Comparison of ENCODE assay signal across 8 cellular contexts in the genomic region with DNA sequence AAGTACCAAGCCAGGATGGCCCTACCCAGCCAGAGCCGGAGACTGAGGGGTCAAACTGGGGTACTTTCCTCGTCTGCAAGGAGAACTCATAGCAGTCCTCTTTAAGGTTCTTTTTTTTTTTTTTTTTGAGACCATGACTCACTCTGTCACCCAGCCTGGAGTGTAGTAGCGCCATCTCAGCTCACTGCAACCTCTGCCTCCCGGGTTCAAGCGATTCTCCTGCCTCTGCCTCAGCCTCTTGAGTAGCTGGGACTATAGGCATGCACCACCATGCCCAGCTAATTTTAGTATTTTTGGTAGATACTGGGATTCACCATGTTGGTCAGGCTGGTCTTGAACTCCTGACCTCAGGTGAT. TPM values are rescaled to one million over a fixed set of nuclear protein-coding genes. Genes with fewer than 3 reads are reported as not detected.
DNase-seq lines count a peak whose midpoint lies in the region; ATAC-seq, FAIRE-seq and TF ChIP-seq lines count a peak whose summit lies in the region.
"Not testable (repeated sequence)": the region's sequence is repeated elsewhere in the genome, so short reads cannot be mapped to it uniquely, and the experiment has no call there.

No MANE protein-coding gene starts in this region.

- H3K4me1 Mint-ChIP-seq in CD8-positive, alpha-beta T cell (ENCODE audit: low read depth) = peaks cover 26% of the 10 kb centered on the region
- peaks cover 29% of the 10 kb centered on the region for H3K4me1 Mint-ChIP-seq in activated T-cell treated with anti-CD3 and anti-CD28 coated beads, Interleukin-2, amount 50 U/mL, for 72 hours (ENCODE audit: low read depth)

- H3K27ac Mint-ChIP-seq in CD8-positive, alpha-beta T cell = not testable (repeated sequence)
- peak overlapping the region; percentile 79 for H3K27ac Mint-ChIP-seq in activated T-cell treated with anti-CD3 and anti-CD28 coated beads, Interleukin-2, amount 50 U/mL, for 72 hours

- not testable (repeated sequence) for DNase-seq in CD8-positive, alpha-beta T cell; SK-N-MC (ENCODE audit: low read depth, low spot score); activated T-cell treated with anti-CD3 and anti-CD28 coated beads, Interleukin-2, amount 50 U/mL, for 72 hours; colonic mucosa; HepG2 (ENCODE audit: low spot score); osteoblast (ENCODE audit: insufficient read length, low spot score, missing footprints); upper lobe of left lung

- peak overlapping the region; percentile 72 for H2AFZ ChIP-seq in KMS-11 (ENCODE audit: low read depth)
- not testable (repeated sequence) for H2AFZ ChIP-seq in HepG2 (ENCODE audit: low read length)
- H2AFZ ChIP-seq in osteoblast (ENCODE audit: low read length) = peak overlapping the region; percentile 99

- POLR2A ChIA-PET in CD8-positive, alpha-beta T cell (lab: Charles Lee) = not testable (repeated sequence)
- POLR2A ChIA-PET in HepG2 (lab: Yijun Ruan, JAX) = interaction anchor here (2.2 to 2.7 kb wide), 2 partner anchors 13 to 60 kb away, joined by 23 to 102 read pairs; no protein-coding TSS in a partner anchor

- not testable (repeated sequence) for H3K9me3 Mint-ChIP-seq in CD8-positive, alpha-beta T cell; activated T-cell treated with anti-CD3 and anti-CD28 coated beads, Interleukin-2, amount 50 U/mL, for 72 hours

- TF ChIP-seq RAD21 in HepG2 (CRISPR knock-in tag; IDR thresholded peaks at IDR 0.05) = not testable (repeated sequence)

- not testable (repeated sequence) for FAIRE-seq in HepG2 (lab: Jason Lieb, UNC)

- TF ChIP-seq EP300 in HepG2 (IDR thresholded peaks at IDR 0.05; ENCODE audit: low read depth in 2 of 2, low read length in 2 of 2); HepG2 (CRISPR knock-in tag; IDR thresholded peaks at IDR 0.05; ENCODE audit: borderline replicate concordance); upper lobe of left lung (IDR thresholded peaks at IDR 0.05): not testable (repeated sequence)

- WGBS in HepG2 (ENCODE audit: low lambda C conversion rate) = 90% methylated on average over 5 of the region's 5 CpGs
- 79 to 83% methylated on average over 5 of the region's 5 CpGs for WGBS in upper lobe of left lung, 2 donors

- not testable (repeated sequence) for H4K20me1 ChIP-seq in KMS-11 (ENCODE audit: insufficient read depth); HepG2 (ENCODE audit: insufficient read depth, low read length); osteoblast (ENCODE audit: insufficient read depth, low read length)

- H3K9ac ChIP-seq in KMS-11 (0 out of 2 replicates have a peak overlapping the region, but pooled peaks have one; percentile 40), SK-N-MC (ENCODE audit: insufficient read length) (peak overlapping the region; percentile 88), colonic mucosa (ENCODE audit: low read depth in 2 of 2, low read length in 2 of 2) (peak overlapping the region in 1 of 2 donors; percentile 95), HepG2 (ENCODE audit: insufficient read depth, low read depth, low read length) (peak overlapping the region; percentile 55; the same call in 1 of the 2 replicates)

- not testable (repeated sequence) for H3K36me3 Mint-ChIP-seq in CD8-positive, alpha-beta T cell; activated T-cell treated with anti-CD3 and anti-CD28 coated beads, Interleukin-2, amount 50 U/mL, for 72 hours (ENCODE audit: insufficient read depth in 2 of 2)

- not testable (repeated sequence) for H3K9me3 ChIP-seq in CD8-positive, alpha-beta T cell (ENCODE audit: low read length); SK-N-MC (ENCODE audit: low read depth, low read length); colonic mucosa; HepG2 (ENCODE audit: low read length); osteoblast (ENCODE audit: low read depth, low read length); upper lobe of left lung

- not testable (repeated sequence) for H3K4me3 ChIP-seq in CD8-positive, alpha-beta T cell (ENCODE audit: low read depth, low read length); KMS-11 (IDR thresholded peaks at IDR 0.05; ENCODE audit: insufficient read depth, low read depth, low read length); colonic mucosa; osteoblast (ENCODE audit: insufficient read depth, low read length); upper lobe of left lung
- H3K4me3 ChIP-seq in SK-N-MC (peak overlapping the region; percentile 95), HepG2 (replicated peaks in 1 of 3; ENCODE audit: insufficient read depth in 1 of 3, low read depth in 2 of 3, low read length in 3 of 3) (peak overlapping the region in 1 of 3 experiments; percentile 18; a peak in 1 of 6 replicates)

- not testable (repeated sequence) for H3K36me3 ChIP-seq in CD8-positive, alpha-beta T cell (ENCODE audit: insufficient read depth, low read length); KMS-11 (ENCODE audit: insufficient read depth); SK-N-MC (ENCODE audit: insufficient read depth, low read length); colonic mucosa; HepG2 (replicated peaks in 1 of 2; ENCODE audit: control insufficient read depth in 1 of 2, insufficient read depth in 2 of 2, low read length in 2 of 2); osteoblast (ENCODE audit: insufficient read depth, low read length); upper lobe of left lung

- CTCF ChIA-PET in CD8-positive, alpha-beta T cell (lab: Charles Lee) = interaction anchor here (3.3 kb wide), 1 partner anchor 88 kb away, joined by 12 read pairs; no protein-coding TSS in a partner anchor
- CTCF ChIA-PET in HepG2 (lab: Yijun Ruan, JAX; ENCODE audit: low intra/inter-chr PET ratio, low total read pairs) = not testable (repeated sequence)

- ATAC-seq in CD8-positive, alpha-beta T cell; activated T-cell treated with anti-CD3 and anti-CD28 coated beads, Interleukin-2, amount 50 U/mL, for 72 hours (replicated peaks in 1 of 2); HepG2; upper lobe of left lung (ENCODE audit: low FRiP score in 2 of 2): not testable (repeated sequence)

- intact Hi-C loops in CD8-positive, alpha-beta T cell (cut with DNase I, micrococcal nuclease) = loop anchor here (5.0 to 10.0 kb wide), 2 partner anchors 389 to 391 kb away; no protein-coding TSS in a partner anchor
- intact Hi-C loops in colonic mucosa (cut with DNase I) = loop anchor here (10.0 kb wide), 1 partner anchor 159 kb away; no protein-coding TSS in a partner anchor
- intact Hi-C loops in HepG2 (cut with micrococcal nuclease; ENCODE audit: unreplicated experiment) = not testable (repeated sequence)

- H3K4me3 Mint-ChIP-seq in CD8-positive, alpha-beta T cell = peak overlapping the region; percentile 85
- H3K4me3 Mint-ChIP-seq in activated T-cell treated with anti-CD3 and anti-CD28 coated beads, Interleukin-2, amount 50 U/mL, for 72 hours = peak overlapping the region; percentile 89 to 93

- in situ Hi-C loops in HepG2 (cut with HindIII; ENCODE audit: extremely low pct_ligation_motif_present, low pct_unique_long_range_greater_than_20kb) = not testable (repeated sequence)

- not testable (repeated sequence) for H3K79me2 ChIP-seq in KMS-11 (ENCODE audit: insufficient read depth, low read depth); HepG2 (ENCODE audit: insufficient read depth, low read length); osteoblast (ENCODE audit: insufficient read depth, low read length)

- peak overlapping the region; percentile 69 for H3K4me2 ChIP-seq in KMS-11
- peak overlapping the region; percentile 99 for H3K4me2 ChIP-seq in HepG2 (ENCODE audit: low read depth, low read length)
- H3K4me2 ChIP-seq in osteoblast (ENCODE audit: insufficient read depth, low read length) = peak overlapping the region; percentile 100

- TF ChIP-seq POLR2A in HepG2 (IDR thresholded peaks at IDR 0.05; ENCODE audit: insufficient read depth in 1 of 2, low read depth in 2 of 2, low read length in 2 of 2); upper lobe of left lung (IDR thresholded peaks at IDR 0.05): not testable (repeated sequence)

- not testable (repeated sequence) for H3K27me3 Mint-ChIP-seq in CD8-positive, alpha-beta T cell (ENCODE audit: low read depth); activated T-cell treated with anti-CD3 and anti-CD28 coated beads, Interleukin-2, amount 50 U/mL, for 72 hours (ENCODE audit: low read depth)

- H3K27me3 ChIP-seq in CD8-positive, alpha-beta T cell (ENCODE audit: insufficient read depth, low read length); KMS-11 (ENCODE audit: insufficient read depth, low read depth); colonic mucosa; HepG2 (ENCODE audit: control insufficient read depth in 1 of 2, insufficient read depth in 2 of 2, low read length in 2 of 2); osteoblast (ENCODE audit: insufficient read depth, low read length); upper lobe of left lung: not testable (repeated sequence)

- not testable (repeated sequence) for H3K27ac ChIP-seq in CD8-positive, alpha-beta T cell (ENCODE audit: low read depth, low read length); KMS-11; HepG2 (ENCODE audit: extremely low read length, insufficient read depth, low read length); osteoblast (ENCODE audit: low read depth, low read length)
- H3K27ac ChIP-seq in SK-N-MC (peak overlapping the region; percentile 100), colonic mucosa (peak overlapping the region; percentile 85), upper lobe of left lung (peak overlapping the region; percentile 58 to 92 (median 82))

- not testable (repeated sequence) for BruUV-seq in HepG2 (replicated peaks; lab: Mats Ljungman, UMichigan)

- TF ChIP-seq CTCF in CD8-positive, alpha-beta T cell (IDR thresholded peaks at IDR 0.05); KMS-11 (conservative IDR thresholded peaks at IDR 0.05; ENCODE audit: low read depth, low read length); colonic mucosa (IDR thresholded peaks at IDR 0.05); HepG2 (CRISPR knock-in tag; IDR thresholded peaks at IDR 0.05); osteoblast (IDR thresholded peaks at IDR 0.05; ENCODE audit: extremely low read depth, low read depth, low read length); upper lobe of left lung (IDR thresholded peaks at IDR 0.05): not testable (repeated sequence)

- H3K4me1 ChIP-seq in CD8-positive, alpha-beta T cell (ENCODE audit: insufficient read depth, low read length) = peaks cover 20% of the 10 kb centered on the region
- not testable (repeated sequence) for H3K4me1 ChIP-seq in KMS-11 (ENCODE audit: low read depth, poor library complexity, severe bottlenecking)
- peaks cover 21% of the 10 kb centered on the region for H3K4me1 ChIP-seq in colonic mucosa
- peaks cover 50% of the 10 kb centered on the region for H3K4me1 ChIP-seq in HepG2 (ENCODE audit: insufficient read depth, low read length)
- peaks cover 10% of the 10 kb centered on the region for H3K4me1 ChIP-seq in osteoblast (ENCODE audit: insufficient read depth, low read length)
- peaks cover 17 to 34% (median 28%) of the 10 kb centered on the region in 4 donors for H3K4me1 ChIP-seq in upper lobe of left lung

RNA-seq across cellular contexts. Expression of a gene that starts 16.5 kb away (rescaled TPM):
- 1 to 10 TPM; 4.7 to 5.0 TPM for total RNA-seq in CD8-positive, alpha-beta T cell
- 1 to 10 TPM; 3.2 to 4.5 TPM for total RNA-seq in activated T-cell treated with anti-CD3 and anti-CD28 coated beads, Interleukin-2, amount 50 U/mL, for 72 hours
- 100 to 1,000 TPM; 107 to 115 TPM for total RNA-seq in colonic mucosa
- 5.7 and 10.0 TPM in 2 replicates for total RNA-seq in HepG2 (2016; rRNA removed; fragmentation: Illumina TruSeq; extraction: Trizol)
- 14.3 and 16.0 TPM in 2 replicates for total RNA-seq in HepG2 (2016; cell fraction: cytosol; rRNA removed; fragmentation: Illumina TruSeq; extraction: Trizol; ENCODE audit: low read depth)
- 5.0 and 10.4 TPM in 2 replicates for total RNA-seq in HepG2 (2016; cell fraction: insoluble cytoplasmic fraction; rRNA removed; fragmentation: Illumina TruSeq; extraction: Trizol)
- total RNA-seq in HepG2 (2016; cell fraction: membrane; rRNA removed; fragmentation: Illumina TruSeq; extraction: Trizol) = 17.4 and 22.1 TPM in 2 replicates
- total RNA-seq in HepG2 (2016; cell fraction: nucleus; rRNA removed; fragmentation: Illumina TruSeq; extraction: Trizol) = 10.0 and 10.9 TPM in 2 replicates
- 15.0 and 23.2 TPM in 2 replicates for polyA plus RNA-seq in HepG2 (2011; rRNA removed)
- polyA plus RNA-seq in HepG2 (2011; cell fraction: cytosol; rRNA removed) = 15.5 and 27.2 TPM in 2 replicates
- polyA plus RNA-seq in HepG2 (2011; cell fraction: nucleus; rRNA removed) = 167 and 168 TPM in 2 replicates
- polyA plus RNA-seq in HepG2 (2012) = 10.5 and 17.4 TPM in 2 replicates
- 15.9 and 17.0 TPM in 2 replicates for polyA plus RNA-seq in HepG2 (2016; cell fraction: cytosol; fragmentation: Illumina TruSeq; extraction: Trizol; ENCODE audit: low read depth)
- polyA plus RNA-seq in HepG2 (2016; cell fraction: insoluble cytoplasmic fraction; fragmentation: Illumina TruSeq; extraction: Trizol; ENCODE audit: low read depth) = 5.9 and 6.8 TPM in 2 replicates
- polyA plus RNA-seq in HepG2 (2016; cell fraction: membrane; fragmentation: Illumina TruSeq; extraction: Trizol; ENCODE audit: low read depth) = 15.7 and 16.1 TPM in 2 replicates
- 29.1 and 29.7 TPM in 2 replicates for polyA plus RNA-seq in HepG2 (2016; cell fraction: nucleus; fragmentation: Illumina TruSeq; extraction: Trizol; ENCODE audit: insufficient read depth, low read depth)
- polyA minus RNA-seq in HepG2 (2011; rRNA and poly(A)+ RNA removed; ENCODE audit: low replicate concordance) = 16.4 and 20.4 TPM in 2 replicates
- 9.8 and 9.9 TPM in 2 replicates for polyA minus RNA-seq in HepG2 (2011; cell fraction: cytosol; rRNA and poly(A)+ RNA removed)
- polyA minus RNA-seq in HepG2 (2011; cell fraction: nucleus; rRNA and poly(A)+ RNA removed) = 11.9 and 12.4 TPM in 2 replicates
- total RNA-seq in osteoblast = 13.6 and 15.6 TPM in 2 replicates
- total RNA-seq in upper lobe of left lung = 10 to 100 TPM; 21.0 to 99.9 (median 47.6) TPM
